Comparison of ENCODE assay signal across 1 cellular context in the genomic region with DNA sequence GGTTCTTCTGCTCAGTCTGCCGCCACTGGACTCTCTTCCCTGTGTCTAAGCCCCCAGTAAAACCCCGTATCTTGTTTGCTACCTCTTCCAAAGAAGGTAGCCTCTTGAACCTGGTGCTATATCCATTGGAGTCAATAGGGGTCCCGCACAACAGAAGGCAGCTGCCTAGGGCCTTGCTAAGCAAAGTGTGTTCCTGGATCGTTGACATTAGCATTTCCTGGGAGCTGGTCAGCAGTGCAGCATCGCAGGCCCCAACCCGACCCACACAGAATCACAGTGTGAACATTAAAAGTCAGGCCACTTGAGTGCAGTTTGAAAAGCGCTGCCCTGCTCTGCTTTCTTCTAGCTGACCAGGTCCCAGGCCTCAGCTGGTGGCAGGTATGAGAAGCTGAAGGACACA.
TF ChIP-seq lines count a peak whose summit lies in the region.

No MANE protein-coding gene starts in this region.

TF ChIP-seq in H1, 55 proteins besides CTCF, POLR2A, EP300 and RAD21:
- no peak for TF ChIP-seq POU5F1 (IDR thresholded peaks at IDR 0.05; ENCODE audit: low read depth, low read length)
- TF ChIP-seq EZH2 (IDR thresholded peaks at IDR 0.05; ENCODE audit: low read depth, low read length, severe bottlenecking) = no peak
- no peak for TF ChIP-seq HDAC6 (IDR thresholded peaks at IDR 0.05; ENCODE audit: low read depth, low read length)
- no peak for TF ChIP-seq SIRT6 (IDR thresholded peaks at IDR 0.05; ENCODE audit: low read length)
- TF ChIP-seq SP2 (IDR thresholded peaks at IDR 0.05; ENCODE audit: low read length) = no peak
- TF ChIP-seq FOSL1 (IDR thresholded peaks at IDR 0.05; ENCODE audit: insufficient read depth, low read depth, low read length) = no peak
